Comparison of ENCODE assay signal across 1 cellular context in the genomic region with DNA sequence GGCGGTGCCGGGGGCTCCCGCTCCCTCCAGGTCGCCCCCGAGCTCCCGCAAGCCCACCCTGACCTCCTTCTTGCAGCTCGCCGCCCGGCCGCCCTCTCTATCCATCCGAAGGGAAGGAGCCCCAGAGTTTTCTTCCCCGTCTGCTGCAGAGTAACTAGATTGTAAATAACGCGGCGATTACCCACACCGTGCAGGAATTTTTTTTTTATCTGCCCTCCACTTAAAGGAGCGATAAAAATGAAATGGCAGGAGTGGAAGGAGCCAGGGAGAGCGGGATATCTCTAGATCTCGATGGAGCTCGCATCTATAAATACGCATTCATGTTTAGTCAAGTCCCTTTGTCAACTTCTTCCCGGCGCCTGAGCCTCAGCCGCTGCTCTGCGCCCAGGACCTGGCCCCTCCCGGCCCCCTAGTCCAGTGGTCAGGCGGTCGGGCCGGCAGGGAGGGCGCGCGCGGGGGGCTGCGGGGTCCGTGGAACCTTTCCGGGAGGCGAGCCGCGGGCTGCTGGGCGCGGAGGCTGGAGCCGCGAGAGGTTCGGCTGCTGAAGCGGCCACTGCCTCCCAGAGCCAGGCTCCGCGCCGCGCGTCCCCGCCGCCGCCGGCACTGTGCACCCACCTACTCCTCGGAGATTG.
TF ChIP-seq lines count a peak whose summit lies in the region.

No MANE protein-coding gene starts in this region.

TF ChIP-seq in A549, 52 proteins besides CTCF, POLR2A, EP300 and RAD21 (continued from another document):
- TF ChIP-seq, protein P1, sequence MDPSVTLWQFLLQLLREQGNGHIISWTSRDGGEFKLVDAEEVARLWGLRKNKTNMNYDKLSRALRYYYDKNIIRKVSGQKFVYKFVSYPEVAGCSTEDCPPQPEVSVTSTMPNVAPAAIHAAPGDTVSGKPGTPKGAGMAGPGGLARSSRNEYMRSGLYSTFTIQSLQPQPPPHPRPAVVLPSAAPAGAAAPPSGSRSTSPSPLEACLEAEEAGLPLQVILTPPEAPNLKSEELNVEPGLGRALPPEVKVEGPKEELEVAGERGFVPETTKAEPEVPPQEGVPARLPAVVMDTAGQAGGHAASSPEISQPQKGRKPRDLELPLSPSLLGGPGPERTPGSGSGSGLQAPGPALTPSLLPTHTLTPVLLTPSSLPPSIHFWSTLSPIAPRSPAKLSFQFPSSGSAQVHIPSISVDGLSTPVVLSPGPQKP (IDR thresholded peaks at IDR 0.05; ENCODE audit: low read depth, low read length) = no peak
- TF ChIP-seq HOXB13 (CRISPR knock-in tag; IDR thresholded peaks at IDR 0.05; ENCODE audit: low read depth) = no peak
- no peak for TF ChIP-seq KDM1A (IDR thresholded peaks at IDR 0.05; ENCODE audit: low read depth)
- TF ChIP-seq, protein P2, sequence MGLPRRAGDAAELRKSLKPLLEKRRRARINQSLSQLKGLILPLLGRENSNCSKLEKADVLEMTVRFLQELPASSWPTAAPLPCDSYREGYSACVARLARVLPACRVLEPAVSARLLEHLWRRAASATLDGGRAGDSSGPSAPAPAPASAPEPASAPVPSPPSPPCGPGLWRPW (IDR thresholded peaks at IDR 0.05) = no peak
- TF ChIP-seq BHLHE40 (IDR thresholded peaks at IDR 0.05; ENCODE audit: low read depth, low read length) = no peak
- no peak for TF ChIP-seq HEYL (CRISPR knock-in tag; IDR thresholded peaks at IDR 0.05)
- TF ChIP-seq ZC3H11A (IDR thresholded peaks at IDR 0.05) = no peak
- TF ChIP-seq CEBPB (IDR thresholded peaks at IDR 0.05) = no peak
- no peak for TF ChIP-seq MAZ (IDR thresholded peaks at IDR 0.05; ENCODE audit: borderline replicate concordance, low read depth, low read length)
- no peak for TF ChIP-seq MYC (IDR thresholded peaks at IDR 0.05; ENCODE audit: borderline replicate concordance, low read length)
- TF ChIP-seq CHD4 (IDR thresholded peaks at IDR 0.05; ENCODE audit: borderline replicate concordance) = no peak
